1 cellular context compared by ENCODE assay signal in the genomic region with DNA sequence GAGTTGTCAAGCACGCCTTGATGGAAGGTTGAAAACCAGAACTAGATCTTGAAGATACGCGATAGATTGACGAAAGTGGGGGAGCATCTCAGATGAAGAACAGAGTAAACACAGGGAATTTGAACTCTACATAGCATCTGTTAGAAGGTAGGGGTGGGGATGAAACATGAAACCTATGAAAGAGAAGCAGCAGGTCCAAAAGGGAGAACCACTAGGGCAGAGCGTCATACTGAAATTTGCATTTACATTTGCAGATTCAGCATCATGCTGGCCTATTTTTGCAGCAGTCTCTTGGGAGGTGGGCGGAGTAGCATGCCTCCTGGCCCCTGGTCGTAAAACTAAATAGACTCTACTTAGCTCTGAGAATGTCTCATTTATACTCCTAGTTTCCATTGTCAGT.
TF ChIP-seq lines count a peak whose summit lies in the region.

No MANE protein-coding gene starts in this region.

TF ChIP-seq in HEK293, 187 proteins besides CTCF, POLR2A, EP300 and RAD21 (continued from another document):
- TF ChIP-seq, protein P1, sequence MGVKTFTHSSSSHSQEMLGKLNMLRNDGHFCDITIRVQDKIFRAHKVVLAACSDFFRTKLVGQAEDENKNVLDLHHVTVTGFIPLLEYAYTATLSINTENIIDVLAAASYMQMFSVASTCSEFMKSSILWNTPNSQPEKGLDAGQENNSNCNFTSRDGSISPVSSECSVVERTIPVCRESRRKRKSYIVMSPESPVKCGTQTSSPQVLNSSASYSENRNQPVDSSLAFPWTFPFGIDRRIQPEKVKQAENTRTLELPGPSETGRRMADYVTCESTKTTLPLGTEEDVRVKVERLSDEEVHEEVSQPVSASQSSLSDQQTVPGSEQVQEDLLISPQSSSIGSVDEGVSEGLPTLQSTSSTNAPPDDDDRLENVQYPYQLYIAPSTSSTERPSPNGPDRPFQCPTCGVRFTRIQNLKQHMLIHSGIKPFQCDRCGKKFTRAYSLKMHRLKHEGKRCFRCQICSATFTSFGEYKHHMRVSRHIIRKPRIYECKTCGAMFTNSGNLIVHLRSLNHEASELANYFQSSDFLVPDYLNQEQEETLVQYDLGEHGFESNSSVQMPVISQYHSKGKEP (tag by site-specific recombination; IDR thresholded peaks at IDR 0.05): peak; percentile 66; the same call in 1 of the 2 replicates
- TF ChIP-seq ZNF221 (tag by site-specific recombination; IDR thresholded peaks at IDR 0.05; ENCODE audit: borderline replicate concordance) (no peak), ZSCAN4 (tag by site-specific recombination; IDR thresholded peaks at IDR 0.05) (no peak), ZNF426 (tag by site-specific recombination; IDR thresholded peaks at IDR 0.05) (no peak)
